In genomic region chr5:53779541-53779981, GRCh38 we compare ENCODE assay signal across 8 cellular contexts.
DNase-seq lines count a peak whose midpoint lies in the region; ATAC-seq and TF ChIP-seq lines count a peak whose summit lies in the region.

No MANE protein-coding gene starts in this region.

- no peak overlapping the region for H3K4me2 ChIP-seq in DND-41 (ENCODE audit: insufficient read depth, low read length)

- H4K20me1 ChIP-seq in DND-41 (ENCODE audit: insufficient read depth, low read length), result no peaks in the 10 kb centered on the region

- ATAC-seq in DND-41 (ENCODE audit: insufficient read depth, low read depth) (peak; percentile 39; the same call in 2 of the 3 replicates), GM21447 (IDR thresholded peaks at IDR 0.05; ENCODE audit: unreplicated experiment) (peak; percentile 58), foreskin keratinocyte (peak; percentile 18), HG03039 (IDR thresholded peaks at IDR 0.05; ENCODE audit: unreplicated experiment) (no peak)

- no peak overlapping the region for H3K4me3 ChIP-seq in DND-41 (ENCODE audit: low read depth in 1 of 2, low read length in 2 of 2)

- H3K9ac ChIP-seq in DND-41 (ENCODE audit: low read depth, low read length), result no peak overlapping the region

- H2AFZ ChIP-seq in DND-41 (ENCODE audit: low read depth, low read length), result peak overlapping the region; percentile 1; the same call in 1 of the 2 replicates

- H3K79me2 ChIP-seq in DND-41 (ENCODE audit: insufficient read depth, low read length), result no peaks in the 10 kb centered on the region

- DNase-seq in DND-41, result peak; percentile 5
- DNase-seq in NCI-H2029 (lab: John Stamatoyannopoulos, UW), result peak; percentile 48
- peak; percentile 25 to 49 for DNase-seq in foreskin keratinocyte
- no peak for DNase-seq in stimulated activated naive CD4-positive, alpha-beta T cell treated with Interleukin-2 at 50 U/mL for 16 hours (lab: John Stamatoyannopoulos, UW)
- DNase-seq in GM10266 (ENCODE audit: extremely low spot score), result no peak
- no peak for DNase-seq in SIG-M5 (lab: John Stamatoyannopoulos, UW)

- H3K36me3 ChIP-seq in DND-41 (ENCODE audit: insufficient read depth, low read length), result no peaks in the 10 kb centered on the region

- H3K27ac ChIP-seq in DND-41 (ENCODE audit: low read length) (no peak overlapping the region), foreskin keratinocyte (no peak overlapping the region)

- H3K27me3 ChIP-seq in DND-41 (ENCODE audit: insufficient read depth, low read length, poor library complexity), result no peaks in the 10 kb centered on the region
- H3K27me3 ChIP-seq in foreskin keratinocyte, result no peaks in the 10 kb centered on the region

- TF ChIP-seq CTCF in DND-41 (IDR thresholded peaks at IDR 0.05; ENCODE audit: borderline replicate concordance, extremely low read depth, low read length, poor library complexity, severe bottlenecking) (no peak), foreskin keratinocyte (conservative IDR thresholded peaks at IDR 0.05) (no peak), GM10266 (IDR thresholded peaks at IDR 0.05; ENCODE audit: control insufficient read depth, insufficient read depth, low read depth, missing control alignments) (no peak)

- H3K4me1 ChIP-seq in DND-41 (ENCODE audit: insufficient read depth, low read length), result no peaks in the 10 kb centered on the region
- peaks cover 21% of the 10 kb centered on the region for H3K4me1 ChIP-seq in foreskin keratinocyte

- H3K9me3 ChIP-seq in DND-41 (ENCODE audit: insufficient read depth, low read length, severe bottlenecking), result no peaks in the 10 kb centered on the region

Comparison
In these comparisons a context has a peak if more than half of its experiments do, and no peak if none do; other contexts are left out.
1. DNase-seq: peak in DND-41 (single experiment), NCI-H2029 (single experiment) and foreskin keratinocyte (2 of 2); none in stimulated activated naive CD4-positive, alpha-beta T cell treated with Interleukin-2 at 50 U/mL for 16 hours (single experiment), GM10266 (single experiment) and SIG-M5 (single experiment).